14 cellular contexts compared by ENCODE assay signal in the genomic region with DNA sequence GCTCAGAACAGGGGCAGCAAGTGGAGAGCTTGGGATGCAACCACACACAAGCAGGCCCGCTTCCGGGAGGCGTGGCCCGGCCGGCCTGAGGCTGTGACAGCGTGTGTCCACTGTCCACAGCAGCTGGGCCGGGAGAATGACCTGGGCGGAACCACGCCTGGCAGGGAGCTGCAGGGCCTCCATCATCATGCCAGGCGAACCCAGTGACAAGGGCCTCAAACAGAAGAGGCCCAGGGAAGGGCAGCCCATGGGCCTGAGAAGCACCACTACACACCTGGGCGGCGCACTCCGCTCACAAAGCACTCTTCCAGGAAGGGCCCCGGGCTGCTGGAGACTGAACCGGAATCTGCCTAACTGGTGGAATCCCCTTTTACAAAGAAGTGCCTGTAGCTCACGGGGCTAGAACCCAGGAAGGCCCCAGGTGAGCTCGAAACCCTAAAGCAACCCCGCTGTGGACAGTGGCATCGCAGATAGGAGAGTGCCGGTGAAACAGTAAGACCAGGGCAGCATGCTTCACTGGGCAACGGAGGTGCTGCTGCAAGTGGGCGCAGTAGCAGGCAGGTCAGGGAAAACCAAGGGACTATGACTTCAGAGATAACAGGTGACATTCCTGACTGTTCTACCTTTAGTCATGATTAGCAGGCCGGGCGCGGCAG.
DNase-seq lines count a peak whose midpoint lies in the region; TF ChIP-seq lines count a peak whose summit lies in the region.
"Had no signal": no experiment of that assay in that cellular context is flagged by ENCODE, and none has a peak within 500 bp of the region (broad histone marks: within the 10 kb centered on the region; RNA-seq: fewer than 3 reads in every experiment).

No MANE protein-coding gene starts in this region.

- H3K27me3 Mint-ChIP-seq in osteocyte (ENCODE audit: unreplicated experiment), result no peaks in the 10 kb centered on the region
- H3K27me3 Mint-ChIP-seq: activated B cell treated with CpG ODN at 0.5 μM for 24 hours had no signal

- no peak for TF ChIP-seq EP300 in esophagus muscularis mucosa (IDR thresholded peaks at IDR 0.05)

- no peak overlapping the region for H3K4me3 ChIP-seq in esophagus muscularis mucosa
- no peak overlapping the region for H3K4me3 ChIP-seq in vagina
- H3K4me3 ChIP-seq: gastrocnemius medialis, GM23338 had no signal

- WGBS in esophagus muscularis mucosa, result 85% methylated on average over 25 of the region's 25 CpGs

- TF ChIP-seq CTCF in osteocyte (IDR thresholded peaks at IDR 0.05), result no peak
- TF ChIP-seq CTCF in esophagus muscularis mucosa (IDR thresholded peaks at IDR 0.05), result no peak
- TF ChIP-seq CTCF in vagina (IDR thresholded peaks at IDR 0.05), result no peak

- H3K9me3 Mint-ChIP-seq in osteocyte (ENCODE audit: unreplicated experiment), result no peaks in the 10 kb centered on the region
- H3K9me3 Mint-ChIP-seq: activated B cell treated with CpG ODN at 0.5 μM for 24 hours had no signal

- peaks cover 0 to 15% (median 0%) of the 10 kb centered on the region in 4 donors for H3K36me3 ChIP-seq in esophagus muscularis mucosa
- no peaks in the 10 kb centered on the region for H3K36me3 ChIP-seq in vagina

- no peak overlapping the region for H3K27ac Mint-ChIP-seq in osteocyte (ENCODE audit: unreplicated experiment)
- H3K27ac Mint-ChIP-seq: activated B cell treated with CpG ODN at 0.5 μM for 24 hours, GM23338 had no signal

- H3K27ac ChIP-seq in esophagus muscularis mucosa (replicated peaks in 1 of 4), result peak overlapping the region in 2 of 4 donors; percentile 25 to 59
- no peak overlapping the region for H3K27ac ChIP-seq in vagina

- H3K9me3 ChIP-seq in esophagus muscularis mucosa, result no peaks in the 10 kb centered on the region
- no peaks in the 10 kb centered on the region for H3K9me3 ChIP-seq in vagina
- H3K9me3 ChIP-seq: gastrocnemius medialis had no signal

- no peak overlapping the region for H3K4me3 Mint-ChIP-seq in osteocyte (ENCODE audit: unreplicated experiment)
- H3K4me3 Mint-ChIP-seq: activated B cell treated with CpG ODN at 0.5 μM for 24 hours, GM23338 had no signal

- peaks cover 17% of the 10 kb centered on the region for H3K36me3 Mint-ChIP-seq in osteocyte (ENCODE audit: unreplicated experiment)

- peak; percentile 3 for DNase-seq in AG08396 (ENCODE audit: low spot score)
- peak; percentile 40 to 50 for DNase-seq in hippocampal formation (lab: John Stamatoyannopoulos, UW)
- peak; percentile 72 for DNase-seq in osteocyte (ENCODE audit: extremely low spot score, unreplicated experiment)
- DNase-seq in esophagus muscularis mucosa (ENCODE audit: extremely low spot score), result no peak
- DNase-seq in stimulated activated CD4-positive, alpha-beta T cell treated with anti-CD3 and anti-CD28 coated beads, Interleukin-15, amount 100 ng/mL, for 24 hours, result no peak
- DNase-seq in NCI-H2081 (lab: John Stamatoyannopoulos, UW), result no peak
- no peak for DNase-seq in vagina (ENCODE audit: extremely low spot score in 2 of 2)
- DNase-seq: gastrocnemius medialis; kidney glomerular epithelial cell; NCI-H226; stimulated activated naive CD8-positive, alpha-beta T cell treated with anti-CD3 and anti-CD28 coated beads, Interleukin-15, Interleukin-2, amounts not matched to agents 100 U/mL and 50 U/mL, for 24 hours had no signal

- H3K4me1 ChIP-seq in esophagus muscularis mucosa, result peaks cover 22 to 48% (median 37%) of the 10 kb centered on the region in 4 donors
- H3K4me1 ChIP-seq in vagina, result no peaks in the 10 kb centered on the region

- H3K27me3 ChIP-seq in esophagus muscularis mucosa (no peaks in the 10 kb centered on the region), vagina (no peaks in the 10 kb centered on the region)
- H3K27me3 ChIP-seq: gastrocnemius medialis had no signal

- intact Hi-C loops in esophagus muscularis mucosa (cut with DNase I) (no loop called here), vagina (cut with DNase I) (no loop called here)

- peaks cover 29% of the 10 kb centered on the region for H3K4me1 Mint-ChIP-seq in osteocyte (ENCODE audit: unreplicated experiment)

- no peak for TF ChIP-seq POLR2A in esophagus muscularis mucosa (IDR thresholded peaks at IDR 0.05; ENCODE audit: low read depth)
- TF ChIP-seq POLR2A in vagina (IDR thresholded peaks at IDR 0.05), result no peak

TF ChIP-seq in PFSK-1, 5 proteins besides CTCF, POLR2A, EP300 and RAD21:
- TF ChIP-seq SIN3A (IDR thresholded peaks at IDR 0.05; ENCODE audit: borderline replicate concordance, insufficient read depth, low read length) (no peak), POLR2AphosphoS5 (IDR thresholded peaks at IDR 0.05; ENCODE audit: low read depth, low read length) (no peak), TAF1 (IDR thresholded peaks at IDR 0.05; ENCODE audit: borderline replicate concordance, insufficient read depth, low read length) (no peak), FOXP2 (optimal IDR thresholded peaks at IDR 0.05; ENCODE audit: borderline replicate concordance, extremely low read depth, extremely low read length, insufficient read depth) (peak; percentile 73)
- TF ChIP-seq, protein P1, sequence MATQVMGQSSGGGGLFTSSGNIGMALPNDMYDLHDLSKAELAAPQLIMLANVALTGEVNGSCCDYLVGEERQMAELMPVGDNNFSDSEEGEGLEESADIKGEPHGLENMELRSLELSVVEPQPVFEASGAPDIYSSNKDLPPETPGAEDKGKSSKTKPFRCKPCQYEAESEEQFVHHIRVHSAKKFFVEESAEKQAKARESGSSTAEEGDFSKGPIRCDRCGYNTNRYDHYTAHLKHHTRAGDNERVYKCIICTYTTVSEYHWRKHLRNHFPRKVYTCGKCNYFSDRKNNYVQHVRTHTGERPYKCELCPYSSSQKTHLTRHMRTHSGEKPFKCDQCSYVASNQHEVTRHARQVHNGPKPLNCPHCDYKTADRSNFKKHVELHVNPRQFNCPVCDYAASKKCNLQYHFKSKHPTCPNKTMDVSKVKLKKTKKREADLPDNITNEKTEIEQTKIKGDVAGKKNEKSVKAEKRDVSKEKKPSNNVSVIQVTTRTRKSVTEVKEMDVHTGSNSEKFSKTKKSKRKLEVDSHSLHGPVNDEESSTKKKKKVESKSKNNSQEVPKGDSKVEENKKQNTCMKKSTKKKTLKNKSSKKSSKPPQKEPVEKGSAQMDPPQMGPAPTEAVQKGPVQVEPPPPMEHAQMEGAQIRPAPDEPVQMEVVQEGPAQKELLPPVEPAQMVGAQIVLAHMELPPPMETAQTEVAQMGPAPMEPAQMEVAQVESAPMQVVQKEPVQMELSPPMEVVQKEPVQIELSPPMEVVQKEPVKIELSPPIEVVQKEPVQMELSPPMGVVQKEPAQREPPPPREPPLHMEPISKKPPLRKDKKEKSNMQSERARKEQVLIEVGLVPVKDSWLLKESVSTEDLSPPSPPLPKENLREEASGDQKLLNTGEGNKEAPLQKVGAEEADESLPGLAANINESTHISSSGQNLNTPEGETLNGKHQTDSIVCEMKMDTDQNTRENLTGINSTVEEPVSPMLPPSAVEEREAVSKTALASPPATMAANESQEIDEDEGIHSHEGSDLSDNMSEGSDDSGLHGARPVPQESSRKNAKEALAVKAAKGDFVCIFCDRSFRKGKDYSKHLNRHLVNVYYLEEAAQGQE (IDR thresholded peaks at IDR 0.05; ENCODE audit: insufficient read depth in 1 of 2, low read depth in 2 of 2, low read length in 2 of 2), result no peak

Comparison
In these comparisons a context has a peak if more than half of its experiments do, and no peak if none do; other contexts are left out.
1. DNase-seq: peak in AG08396 (single experiment), hippocampal formation (2 of 2) and osteocyte (single experiment); none in esophagus muscularis mucosa (single experiment), stimulated activated CD4-positive, alpha-beta T cell treated with anti-CD3 and anti-CD28 coated beads, Interleukin-15, amount 100 ng/mL, for 24 hours (single experiment), NCI-H2081 (0 of 2) and vagina (0 of 2).